ENCODE assay signal across 1 cellular context in genomic region chr19:36528194-36528920, GRCh38.
TF ChIP-seq lines count a peak whose summit lies in the region.

Gene ZNF260 (minus strand): TSS chr19:36528271. CDS start chr19:36515238, 13,033 bp downstream.

TF ChIP-seq in K562, 482 proteins besides CTCF, POLR2A, EP300 and RAD21 (continued from another document and continues in another):
- no peak for TF ChIP-seq RBM17 (IDR thresholded peaks at IDR 0.05; ENCODE audit: borderline replicate concordance, low read depth, low read length)
- no peak for TF ChIP-seq SMAD2 (IDR thresholded peaks at IDR 0.05; ENCODE audit: low read depth, low read length)
- TF ChIP-seq ZNF146 (CRISPR knock-in tag; IDR thresholded peaks at IDR 0.05; ENCODE audit: unreplicated experiment), result no peak
- TF ChIP-seq EZH2 (IDR thresholded peaks at IDR 0.05; ENCODE audit: borderline replicate concordance, low read depth, low read length), result no peak
- peak; percentile 61 for TF ChIP-seq RB1 (IDR thresholded peaks at IDR 0.05; ENCODE audit: low read depth)
- no peak for TF ChIP-seq ZNF253 (CRISPR knock-in tag; conservative IDR thresholded peaks at IDR 0.05)
- no peak for TF ChIP-seq IFI16 (CRISPR knock-in tag; IDR thresholded peaks at IDR 0.05)
- no peak; the same call in 1 of the 2 replicates for TF ChIP-seq EGR1 (conservative IDR thresholded peaks at IDR 0.05)
- TF ChIP-seq NCOA6 (IDR thresholded peaks at IDR 0.05), result no peak
- no peak for TF ChIP-seq RBM22 (IDR thresholded peaks at IDR 0.05; ENCODE audit: low read depth, low read length, poor library complexity, severe bottlenecking)
- TF ChIP-seq TSC22D4 (tag; IDR thresholded peaks at IDR 0.05), result no peak
- TF ChIP-seq GATAD2B (IDR thresholded peaks at IDR 0.05; ENCODE audit: borderline replicate concordance), result no peak
- no peak for TF ChIP-seq TAF15 (IDR thresholded peaks at IDR 0.05; ENCODE audit: low read depth, low read length)
- no peak for TF ChIP-seq ZKSCAN8 (CRISPR knock-in tag; IDR thresholded peaks at IDR 0.05)
- TF ChIP-seq HMGXB4 (CRISPR knock-in tag; IDR thresholded peaks at IDR 0.05), result no peak
- TF ChIP-seq KDM1A (IDR thresholded peaks at IDR 0.05), result no peak
- TF ChIP-seq MLX (CRISPR knock-in tag; conservative IDR thresholded peaks at IDR 0.05), result no peak
- no peak for TF ChIP-seq NFYB (IDR thresholded peaks at IDR 0.05; ENCODE audit: extremely low read depth, insufficient read length)
- TF ChIP-seq SMAD3 (CRISPR knock-in tag; conservative IDR thresholded peaks at IDR 0.05), result no peak
- 0 out of 2 replicates have a peak, but pooled peaks have one; percentile 45 for TF ChIP-seq E2F3 (CRISPR knock-in tag; IDR thresholded peaks at IDR 0.05)
- TF ChIP-seq TGIF2 (CRISPR knock-in tag; IDR thresholded peaks at IDR 0.05), result no peak
- TF ChIP-seq CREB1 (IDR thresholded peaks at IDR 0.05), result peak; percentile 84
- peak; percentile 64 for TF ChIP-seq CREB1 (CRISPR knock-in tag; IDR thresholded peaks at IDR 0.05)
- peak; percentile 83 for TF ChIP-seq ARID4B (CRISPR knock-in tag; IDR thresholded peaks at IDR 0.05)
- TF ChIP-seq ZNF316 (IDR thresholded peaks at IDR 0.05), result no peak
- TF ChIP-seq BRD9 (IDR thresholded peaks at IDR 0.05; ENCODE audit: low read depth, partially characterized antibody), result no peak
- peak; percentile 49; the same call in 1 of the 2 replicates for TF ChIP-seq ZBTB40 (IDR thresholded peaks at IDR 0.05)
- TF ChIP-seq ZBTB40 (CRISPR knock-in tag; IDR thresholded peaks at IDR 0.05), result no peak
- no peak for TF ChIP-seq ZC3H11A (IDR thresholded peaks at IDR 0.05; ENCODE audit: low read depth, low read length)
- TF ChIP-seq JUNB (CRISPR knock-in tag; conservative IDR thresholded peaks at IDR 0.05), result no peak
- no peak for TF ChIP-seq CHD1 (IDR thresholded peaks at IDR 0.05; ENCODE audit: low read length)
- TF ChIP-seq RBM15 (IDR thresholded peaks at IDR 0.05; ENCODE audit: insufficient read depth, low read length), result no peak
- no peak for TF ChIP-seq ZNF407 (IDR thresholded peaks at IDR 0.05; ENCODE audit: low read depth)
- TF ChIP-seq NCOA4 (IDR thresholded peaks at IDR 0.05; ENCODE audit: partially characterized antibody), result no peak
- TF ChIP-seq RCOR1 (IDR thresholded peaks at IDR 0.05; ENCODE audit: borderline replicate concordance in 1 of 2, low read depth in 2 of 2, low read length in 2 of 2), result no peak
- no peak for TF ChIP-seq NFIC (IDR thresholded peaks at IDR 0.05)
- TF ChIP-seq MYNN (IDR thresholded peaks at IDR 0.05), result no peak
- TF ChIP-seq MYNN (CRISPR knock-in tag; IDR thresholded peaks at IDR 0.05), result no peak
- no peak for TF ChIP-seq SNAPC5 (CRISPR knock-in tag; IDR thresholded peaks at IDR 0.05)
